In genomic region chr15:38154255-38154654, GRCh38 we compare ENCODE assay signal across 25 cellular contexts.
"Had no signal": no experiment of that assay in that cellular context is flagged by ENCODE, and none has a peak within 500 bp of the region (broad histone marks: within the 10 kb centered on the region; RNA-seq: fewer than 3 reads in every experiment).

No MANE protein-coding gene starts in this region.

- H3K4me3 ChIP-seq: coronary artery, dorsolateral prefrontal cortex, esophagus muscularis mucosa, gastroesophageal sphincter, heart right ventricle, lower lobe of right lung, mucosa of descending colon had no signal

- H3K27me3 ChIP-seq: dorsolateral prefrontal cortex, esophagus muscularis mucosa, foreskin keratinocyte, gastroesophageal sphincter, heart right ventricle had no signal

- H3K27ac ChIP-seq: coronary artery, dorsolateral prefrontal cortex, esophagus muscularis mucosa, foreskin keratinocyte, gastroesophageal sphincter, heart right ventricle, lower lobe of right lung had no signal

- FAIRE-seq: colon, endothelial cell of umbilical vein, frontal cortex, islet of Langerhans, keratinocyte had no signal

- H3K4me1 ChIP-seq: esophagus muscularis mucosa, foreskin keratinocyte, gastroesophageal sphincter, heart right ventricle, lower lobe of right lung had no signal

- DNase-seq: dermis blood vessel endothelial cell; dorsolateral prefrontal cortex; effector CD4-positive, alpha-beta T cell; effector memory CD4-positive, alpha-beta T cell; foreskin keratinocyte; glutamatergic neuron; head of caudate nucleus; heart right ventricle; hippocampal formation; left cardiac atrium; left ventricle myocardium superior; lower lobe of right lung; mesenchymal stem cell; naive B cell; naive thymus-derived CD8-positive, alpha-beta T cell had no signal

- ATAC-seq: foreskin keratinocyte; gastroesophageal sphincter; heart right ventricle; left cardiac atrium; left lobe of liver; left ventricle myocardium superior; lower lobe of right lung; naive thymus-derived CD8-positive, alpha-beta T cell had no signal

- H3K36me3 ChIP-seq: esophagus muscularis mucosa, gastroesophageal sphincter, heart right ventricle, lower lobe of right lung had no signal
